Comparison of ENCODE assay signal across 8 cellular contexts in the genomic region with DNA sequence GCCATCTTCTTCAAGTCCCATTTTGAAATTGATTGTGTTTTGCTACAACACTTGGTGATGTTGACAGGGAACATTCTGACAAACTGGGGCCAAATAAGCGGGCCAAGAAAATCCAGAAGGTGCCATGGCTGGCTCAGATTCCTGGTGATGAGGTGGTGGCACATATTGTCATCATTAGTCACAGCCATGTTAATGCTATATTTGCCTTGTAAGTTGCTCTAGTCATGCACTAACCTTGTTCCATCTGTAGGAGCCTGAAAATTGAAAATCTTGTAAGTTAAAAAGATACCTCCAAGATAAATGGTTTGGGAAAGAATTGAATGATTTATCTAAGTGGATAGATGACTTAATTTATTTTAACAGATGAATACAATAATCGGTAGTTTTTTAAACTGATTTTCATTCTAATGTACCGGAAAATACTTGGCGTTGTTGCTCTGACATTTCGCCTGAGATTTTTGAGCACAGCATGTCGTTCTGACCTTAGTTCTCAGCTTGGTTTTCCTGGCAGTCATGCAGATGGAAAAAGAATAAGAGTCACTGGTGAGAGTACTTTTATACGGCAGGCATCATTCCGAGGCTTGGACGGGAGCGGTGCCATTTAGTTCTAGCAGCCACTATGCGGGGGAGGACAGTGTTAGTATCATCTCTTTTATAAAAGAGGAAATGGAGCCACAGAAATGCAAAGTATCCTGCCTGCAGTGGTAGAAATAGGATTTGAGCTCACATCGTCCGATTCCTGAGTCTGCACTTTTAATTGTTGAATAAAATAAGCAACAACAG.
A peak's percentile ranks its signal among the peaks of the same experiment; 100 is the strongest.
DNase-seq lines count a peak whose midpoint lies in the region; ATAC-seq and TF ChIP-seq lines count a peak whose summit lies in the region.

No MANE protein-coding gene starts in this region.

- TF ChIP-seq CTCF in GM20000 (IDR thresholded peaks at IDR 0.05; ENCODE audit: extremely low read depth, missing control alignments) (no peak), OCI-LY7 (conservative IDR thresholded peaks at IDR 0.05; ENCODE audit: low read length) (no peak), fibroblast of pulmonary artery (IDR thresholded peaks at IDR 0.05; ENCODE audit: low read length, missing control alignments) (no peak)

- no peaks in the 10 kb centered on the region for H3K79me2 ChIP-seq in OCI-LY7 (ENCODE audit: insufficient read depth, low read depth, low read length)

- no peaks in the 10 kb centered on the region for H3K9me3 ChIP-seq in OCI-LY7 (ENCODE audit: low read length)
- no peaks in the 10 kb centered on the region for H3K9me3 ChIP-seq in effector memory CD4-positive, alpha-beta T cell (ENCODE audit: control insufficient read depth, low read length)

- H3K27me3 ChIP-seq in effector memory CD4-positive, alpha-beta T cell (replicated peaks; ENCODE audit: control insufficient read depth, insufficient read depth, low read length, poor library complexity, severe bottlenecking): no peaks in the 10 kb centered on the region

- no peaks in the 10 kb centered on the region for H4K20me1 ChIP-seq in OCI-LY7 (ENCODE audit: insufficient read depth, low read length)

- H3K4me1 ChIP-seq in OCI-LY7 (ENCODE audit: insufficient read depth, low read length, poor library complexity, severe bottlenecking): peaks cover 15% of the 10 kb centered on the region
- no peaks in the 10 kb centered on the region for H3K4me1 ChIP-seq in effector memory CD4-positive, alpha-beta T cell (ENCODE audit: control insufficient read depth, insufficient read depth, low read length, poor library complexity, severe bottlenecking)

- no peak overlapping the region for H3K27ac ChIP-seq in OCI-LY7 (ENCODE audit: low read depth, low read length, poor library complexity, severe bottlenecking)
- peak overlapping the region in 16 of 21 experiments; percentile 2 to 85 (median 56) for H3K27ac ChIP-seq in skin epidermis
- H3K27ac ChIP-seq in effector memory CD4-positive, alpha-beta T cell (ENCODE audit: insufficient read depth, low read length, poor library complexity, severe bottlenecking): no peak overlapping the region

- DNase-seq in GM20000 (ENCODE audit: low spot score): peak; percentile 32
- peak; percentile 60 for DNase-seq in OCI-LY7 (ENCODE audit: low spot score)
- DNase-seq in fibroblast of pulmonary artery (ENCODE audit: low read depth): peak; percentile 90
- no peak for DNase-seq in NCI-H345 (lab: John Stamatoyannopoulos, UW)
- no peak for DNase-seq in effector memory CD4-positive, alpha-beta T cell
- no peak for DNase-seq in SHP77 (lab: John Stamatoyannopoulos, UW)

- peak overlapping the region; percentile 83 for H3K4me2 ChIP-seq in OCI-LY7 (ENCODE audit: low read length)

- intact Hi-C loops in OCI-LY7 (cut with micrococcal nuclease; ENCODE audit: unreplicated experiment): no loop called here

- peak overlapping the region; percentile 78; the same call in 1 of the 2 replicates for H2AFZ ChIP-seq in OCI-LY7 (ENCODE audit: low read length)

- H3K4me3 ChIP-seq in OCI-LY7 (ENCODE audit: low read depth, low read length, poor library complexity, severe bottlenecking) (peak overlapping the region; percentile 52), fibroblast of pulmonary artery (replicated peaks; ENCODE audit: low read depth, low read length) (no peak overlapping the region), skin epidermis (no peak overlapping the region)
- no peak overlapping the region for H3K4me3 ChIP-seq in effector memory CD4-positive, alpha-beta T cell (ENCODE audit: insufficient read depth, low read depth, low read length, poor library complexity, severe bottlenecking)

- H3K36me3 ChIP-seq in OCI-LY7 (ENCODE audit: insufficient read depth, low read length): no peaks in the 10 kb centered on the region
- H3K36me3 ChIP-seq in effector memory CD4-positive, alpha-beta T cell (ENCODE audit: control insufficient read depth, insufficient read depth, low read length): no peaks in the 10 kb centered on the region

- CTCF ChIA-PET in OCI-LY7 (lab: Charles Lee; ENCODE audit: unreplicated experiment): interaction anchor here (1.0 kb wide), 1 partner anchor 31 kb away, joined by 3 read pairs; no protein-coding TSS in a partner anchor

- BruUV-seq in OCI-LY7 (replicated peaks; lab: Mats Ljungman, UMichigan): no TSS peak

- POLR2A ChIA-PET in OCI-LY7 (lab: Charles Lee): interaction anchor here (0.6 to 1.2 kb wide), 5 partner anchors 13 to 60 kb away, joined by 3 to 4 read pairs (median 3); no protein-coding TSS in a partner anchor

- ATAC-seq in HG03521 (IDR thresholded peaks at IDR 0.05; ENCODE audit: unreplicated experiment): no peak

- no peaks in the 10 kb centered on the region for H3K9me2 ChIP-seq in OCI-LY7 (ENCODE audit: insufficient read depth, low read length)

Comparison
In these comparisons a context has a peak if more than half of its experiments do, and no peak if none do; other contexts are left out.
1. DNase-seq: peak in GM20000 (single experiment), OCI-LY7 (single experiment) and fibroblast of pulmonary artery (single experiment); none in NCI-H345 (single experiment), effector memory CD4-positive, alpha-beta T cell (0 of 3) and SHP77 (0 of 2).
2. H3K27ac ChIP-seq: peak in skin epidermis (16 of 21); none in OCI-LY7 (single experiment) and effector memory CD4-positive, alpha-beta T cell (single experiment).